ENCODE assay signal across 16 cellular contexts in genomic region chr2:112658301-112658700, GRCh38. TPM values are rescaled to one million over a fixed set of nuclear protein-coding genes. Genes with fewer than 3 reads are reported as not detected.
DNase-seq lines count a peak whose midpoint lies in the region; ATAC-seq and TF ChIP-seq lines count a peak whose summit lies in the region.
"Had no signal": no experiment of that assay in that cellular context is flagged by ENCODE, and none has a peak within 500 bp of the region (broad histone marks: within the 10 kb centered on the region; RNA-seq: fewer than 3 reads in every experiment).

No MANE protein-coding gene starts in this region.

- no peaks in the 10 kb centered on the region for H3K9me3 Mint-ChIP-seq in activated naive CD4-positive, alpha-beta T cell treated with anti-CD3 and anti-CD28 coated beads, Interleukin-2, amount 50 U/mL, for 24 hours
- no peaks in the 10 kb centered on the region for H3K9me3 Mint-ChIP-seq in endothelial cell (ENCODE audit: unreplicated experiment)

- H3K27ac Mint-ChIP-seq in activated naive CD4-positive, alpha-beta T cell treated with anti-CD3 and anti-CD28 coated beads, Interleukin-2, amount 50 U/mL, for 24 hours = peak overlapping the region; percentile 35
- H3K27ac Mint-ChIP-seq in T-helper 17 cell (peak overlapping the region; percentile 37), endothelial cell (ENCODE audit: unreplicated experiment) (peak overlapping the region; percentile 72)

- no peak for DNase-seq in activated naive CD4-positive, alpha-beta T cell (lab: John Stamatoyannopoulos, UW)
- no peak for DNase-seq in T-helper 17 cell
- DNase-seq in endothelial cell (ENCODE audit: low spot score) = no peak
- no peak for DNase-seq in dermis blood vessel endothelial cell
- no peak for DNase-seq in Ammon's horn (ENCODE audit: low spot score)
- DNase-seq in effector CD4-positive, alpha-beta T cell = no peak
- DNase-seq: amniotic stem cell; effector memory CD4-positive, alpha-beta T cell; EL; mucosa of descending colon; NCI-H1694; NCI-H226; stimulated activated CD4-positive, alpha-beta T cell treated with anti-CD3 and anti-CD28 coated beads, Interleukin-12 subunit alpha, Interleukin-12 subunit beta, amount 100 ng/mL, for 4 hours had no signal

- ATAC-seq in T-helper 17 cell = no peak
- no peak for ATAC-seq in activated CD4-positive, CD25-positive, alpha-beta regulatory T cell treated with anti-CD3 and anti-CD28 coated beads, Interleukin-2, amount 50 U/mL, for 24 hours

- H3K4me1 Mint-ChIP-seq in activated naive CD4-positive, alpha-beta T cell treated with anti-CD3 and anti-CD28 coated beads, Interleukin-2, amount 50 U/mL, for 24 hours = peaks cover 55% of the 10 kb centered on the region
- H3K4me1 Mint-ChIP-seq in T-helper 17 cell (peaks cover 28% of the 10 kb centered on the region), endothelial cell (ENCODE audit: unreplicated experiment) (peaks cover 51% of the 10 kb centered on the region)

- H3K36me3 Mint-ChIP-seq in activated naive CD4-positive, alpha-beta T cell treated with anti-CD3 and anti-CD28 coated beads, Interleukin-2, amount 50 U/mL, for 24 hours = peaks cover 28% of the 10 kb centered on the region
- H3K36me3 Mint-ChIP-seq in T-helper 17 cell (ENCODE audit: low read depth) (peaks cover 3% of the 10 kb centered on the region), endothelial cell (ENCODE audit: low read depth, unreplicated experiment) (peaks cover 73% of the 10 kb centered on the region)

- TF ChIP-seq CTCF in endothelial cell (IDR thresholded peaks at IDR 0.05; ENCODE audit: unreplicated experiment) = no peak

- H3K4me3 Mint-ChIP-seq in activated naive CD4-positive, alpha-beta T cell treated with anti-CD3 and anti-CD28 coated beads, Interleukin-2, amount 50 U/mL, for 24 hours = no peak overlapping the region
- no peak overlapping the region for H3K4me3 Mint-ChIP-seq in T-helper 17 cell
- peak overlapping the region; percentile 37 for H3K4me3 Mint-ChIP-seq in endothelial cell (ENCODE audit: unreplicated experiment)

- H3K9me3 ChIP-seq in T-helper 17 cell (ENCODE audit: control insufficient read depth, low read length, poor library complexity, severe bottlenecking) = no peaks in the 10 kb centered on the region
- H3K9me3 ChIP-seq: mucosa of descending colon, vagina had no signal

- no peaks in the 10 kb centered on the region for H3K27me3 Mint-ChIP-seq in activated naive CD4-positive, alpha-beta T cell treated with anti-CD3 and anti-CD28 coated beads, Interleukin-2, amount 50 U/mL, for 24 hours
- H3K27me3 Mint-ChIP-seq in T-helper 17 cell = no peaks in the 10 kb centered on the region
- peaks cover 1% of the 10 kb centered on the region for H3K27me3 Mint-ChIP-seq in endothelial cell (ENCODE audit: unreplicated experiment)

RNA-seq across cellular contexts. Expression of gene SLC20A1, which starts 12.6 kb away (rescaled TPM):
- total RNA-seq in T-helper 17 cell (100 to 1,000 TPM; 113 to 130 TPM), endothelial cell (ENCODE audit: unreplicated experiment) (255 TPM), dermis blood vessel endothelial cell (31.1 and 75.5 TPM in 2 replicates)
